1 cellular context compared by ENCODE assay signal in the genomic region with DNA sequence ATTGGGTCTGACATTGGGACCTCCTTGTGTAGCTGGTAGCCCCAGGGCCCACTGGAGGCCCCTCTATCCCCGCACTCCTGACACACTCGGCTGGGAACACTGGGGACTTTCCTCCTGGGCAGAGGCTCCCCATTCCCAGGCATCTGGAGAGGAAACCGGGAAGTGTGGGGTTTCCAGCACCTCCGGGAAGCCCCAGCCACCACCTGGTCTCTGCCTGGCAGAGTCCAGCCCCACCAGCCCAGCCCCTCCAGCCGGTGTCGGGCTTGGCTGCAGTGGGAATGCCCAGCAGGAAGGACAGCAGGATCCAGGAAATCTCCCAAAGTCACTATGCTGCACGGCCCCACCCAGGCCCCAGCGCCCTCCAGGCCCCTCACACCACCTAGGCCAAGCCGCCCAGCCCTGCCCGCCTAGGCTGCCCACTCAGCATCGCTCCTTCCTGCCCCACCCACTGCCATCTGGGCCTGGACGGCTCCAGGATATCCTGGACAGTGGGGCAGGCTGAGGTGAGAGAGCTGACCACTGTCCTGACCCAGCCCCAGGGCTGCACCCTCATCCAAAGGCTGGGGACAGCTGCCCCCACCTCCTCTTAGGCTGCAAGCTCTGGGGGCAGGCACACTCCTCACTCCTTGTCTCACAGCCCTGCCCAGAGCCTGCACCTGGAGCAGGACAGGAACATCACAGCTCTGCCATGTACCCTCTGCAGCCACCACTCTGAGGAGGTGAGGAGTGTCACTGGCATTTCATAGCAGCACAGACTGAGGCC.
TF ChIP-seq lines count a peak whose summit lies in the region.

No MANE protein-coding gene starts in this region.

TF ChIP-seq in SK-N-SH treated with all-trans-retinoic acid at 6 μM for 48 hours, 23 proteins besides CTCF, POLR2A, EP300 and RAD21 (continued from another document):
- TF ChIP-seq TCF4 (CRISPR knock-in tag; IDR thresholded peaks at IDR 0.05; ENCODE audit: borderline replicate concordance) (no peak), ISL1 (CRISPR knock-in tag; IDR thresholded peaks at IDR 0.05) (no peak), ZNF70 (CRISPR knock-in tag; IDR thresholded peaks at IDR 0.05) (no peak), SNAI2 (CRISPR knock-in tag; IDR thresholded peaks at IDR 0.05) (no peak), ZC3H10 (CRISPR knock-in tag; IDR thresholded peaks at IDR 0.05) (no peak), CREB5 (CRISPR knock-in tag; IDR thresholded peaks at IDR 0.05; ENCODE audit: low read depth) (no peak)
